14 cellular contexts compared by ENCODE assay signal in genomic region chr3:23079976-23080375, GRCh38.
DNase-seq lines count a peak whose midpoint lies in the region; ATAC-seq, FAIRE-seq and TF ChIP-seq lines count a peak whose summit lies in the region.
"Had no signal": no experiment of that assay in that cellular context is flagged by ENCODE, and none has a peak within 500 bp of the region (broad histone marks: within the 10 kb centered on the region; RNA-seq: fewer than 3 reads in every experiment).

No MANE protein-coding gene starts in this region.

- no peaks in the 10 kb centered on the region for H3K79me2 ChIP-seq in osteoblast (ENCODE audit: insufficient read depth, low read length)

- H3K4me3 ChIP-seq in esophagus (ENCODE audit: low read depth in 1 of 2, low read length in 2 of 2) = peak overlapping the region; percentile 7 to 42
- H3K4me3 ChIP-seq in osteoblast (ENCODE audit: insufficient read depth, low read length) = peak overlapping the region; percentile 31

- H3K4me1 Mint-ChIP-seq in Calu3 (ENCODE audit: low read depth, unreplicated experiment) = peaks cover 9% of the 10 kb centered on the region

- no peaks in the 10 kb centered on the region for H3K9me3 Mint-ChIP-seq in Calu3 (ENCODE audit: low read depth, unreplicated experiment)
- H3K9me3 Mint-ChIP-seq: activated naive CD4-positive, alpha-beta T cell treated with anti-CD3 and anti-CD28 coated beads, Interleukin-2, amount 50 U/mL, for 72 hours had no signal

- DNase-seq in Calu3 (peak; percentile 16), NCI-H2029 treated with DMSO at 0.1 percent for 48 hours (lab: John Stamatoyannopoulos, UW) (peak; percentile 69), osteoblast (ENCODE audit: insufficient read length, low spot score, missing footprints) (no peak), COLO829 (ENCODE audit: low spot score) (no peak), frontal cortex (ENCODE audit: low spot score in 2 of 2) (no peak), cerebellar cortex (ENCODE audit: low spot score) (no peak)
- DNase-seq: activated CD4-positive, alpha-beta T cell treated with anti-CD3 and anti-CD28 coated beads, Interleukin-2, amount 50 U/mL, for 4 hours; COR-L47; effector memory CD8-positive, alpha-beta T cell; NCI-H2227 treated with DMSO at 0.1 percent for 48 hours; posterior cingulate gyrus had no signal

- H3K27ac Mint-ChIP-seq in Calu3 (ENCODE audit: unreplicated experiment) = no peak overlapping the region
- H3K27ac Mint-ChIP-seq: activated naive CD4-positive, alpha-beta T cell treated with anti-CD3 and anti-CD28 coated beads, Interleukin-2, amount 50 U/mL, for 72 hours; effector memory CD8-positive, alpha-beta T cell had no signal

- H3K36me3 Mint-ChIP-seq in Calu3 (ENCODE audit: insufficient read depth, unreplicated experiment) = no peaks in the 10 kb centered on the region
- H3K36me3 Mint-ChIP-seq: activated naive CD4-positive, alpha-beta T cell treated with anti-CD3 and anti-CD28 coated beads, Interleukin-2, amount 50 U/mL, for 72 hours had no signal

- H4K20me1 ChIP-seq in osteoblast (ENCODE audit: insufficient read depth, low read length) = no peaks in the 10 kb centered on the region

- BruUV-seq in Calu3 (replicated peaks; lab: Mats Ljungman, UMichigan) = no TSS peak

- CTCF ChIA-PET in Calu3 (lab: Charles Lee) = no interaction called here

- H2AFZ ChIP-seq in osteoblast (ENCODE audit: low read length) = no peak overlapping the region

- peak overlapping the region; percentile 26 for H3K4me2 ChIP-seq in osteoblast (ENCODE audit: insufficient read depth, low read length)

- H3K27ac ChIP-seq in esophagus (ENCODE audit: low read depth in 2 of 2, low read length in 1 of 2) (no peak overlapping the region), osteoblast (ENCODE audit: low read depth, low read length) (no peak overlapping the region)

- H3K27me3 ChIP-seq in esophagus (ENCODE audit: control insufficient read depth in 1 of 2, insufficient read depth in 2 of 2, low read length in 2 of 2) (no peaks in the 10 kb centered on the region), osteoblast (ENCODE audit: insufficient read depth, low read length) (peaks cover 10% of the 10 kb centered on the region)

- peaks cover 42% of the 10 kb centered on the region for H3K27me3 Mint-ChIP-seq in Calu3 (ENCODE audit: unreplicated experiment)
- H3K27me3 Mint-ChIP-seq: effector memory CD8-positive, alpha-beta T cell had no signal

- H3K36me3 ChIP-seq in esophagus (ENCODE audit: control insufficient read depth in 2 of 2, insufficient read depth in 2 of 2, low read length in 1 of 2) = no peaks in the 10 kb centered on the region
- no peaks in the 10 kb centered on the region for H3K36me3 ChIP-seq in osteoblast (ENCODE audit: insufficient read depth, low read length)

- intact Hi-C loops in Calu3 (cut with micrococcal nuclease; ENCODE audit: unreplicated experiment) = no loop called here

- H3K4me3 Mint-ChIP-seq in Calu3 (ENCODE audit: low read depth, unreplicated experiment) = peak overlapping the region; percentile 41
- H3K4me3 Mint-ChIP-seq: effector memory CD8-positive, alpha-beta T cell had no signal

- H3K9me3 ChIP-seq in esophagus (ENCODE audit: control insufficient read depth in 2 of 2, insufficient read depth in 1 of 2, low read depth in 1 of 2, low read length in 1 of 2) (no peaks in the 10 kb centered on the region), osteoblast (ENCODE audit: low read depth, low read length) (no peaks in the 10 kb centered on the region)

- TF ChIP-seq CTCF in Calu3 (IDR thresholded peaks at IDR 0.05; ENCODE audit: unreplicated experiment) = no peak
- no peak for TF ChIP-seq CTCF in osteoblast (IDR thresholded peaks at IDR 0.05; ENCODE audit: extremely low read depth, low read depth, low read length)

- whole genome bisulfite sequencing in esophagus, 2 donors = 22 to 23% methylated on average over 7 of the region's 7 CpGs

- H3K4me1 ChIP-seq in esophagus (ENCODE audit: control insufficient read depth in 2 of 2, insufficient read depth in 2 of 2, low read length in 1 of 2) = no peaks in the 10 kb centered on the region
- H3K4me1 ChIP-seq in osteoblast (ENCODE audit: insufficient read depth, low read length) = peaks cover 4% of the 10 kb centered on the region

- no peak for FAIRE-seq in frontal cortex (lab: Jason Lieb, UNC)

- ATAC-seq in HG03108 (IDR thresholded peaks at IDR 0.05; ENCODE audit: unreplicated experiment) = no peak
- ATAC-seq: activated naive CD4-positive, alpha-beta T cell treated with anti-CD3 and anti-CD28 coated beads, Interleukin-2, amount 50 U/mL, for 72 hours; effector memory CD8-positive, alpha-beta T cell had no signal

Comparison
In these comparisons a context has a peak if more than half of its experiments do, and no peak if none do; other contexts are left out.
1. DNase-seq: peak in Calu3 (single experiment) and NCI-H2029 treated with DMSO at 0.1 percent for 48 hours (single experiment); none in osteoblast (single experiment), COLO829 (single experiment), frontal cortex (0 of 2) and cerebellar cortex (single experiment).